ENCODE assay signal across 8 cellular contexts in the genomic region with DNA sequence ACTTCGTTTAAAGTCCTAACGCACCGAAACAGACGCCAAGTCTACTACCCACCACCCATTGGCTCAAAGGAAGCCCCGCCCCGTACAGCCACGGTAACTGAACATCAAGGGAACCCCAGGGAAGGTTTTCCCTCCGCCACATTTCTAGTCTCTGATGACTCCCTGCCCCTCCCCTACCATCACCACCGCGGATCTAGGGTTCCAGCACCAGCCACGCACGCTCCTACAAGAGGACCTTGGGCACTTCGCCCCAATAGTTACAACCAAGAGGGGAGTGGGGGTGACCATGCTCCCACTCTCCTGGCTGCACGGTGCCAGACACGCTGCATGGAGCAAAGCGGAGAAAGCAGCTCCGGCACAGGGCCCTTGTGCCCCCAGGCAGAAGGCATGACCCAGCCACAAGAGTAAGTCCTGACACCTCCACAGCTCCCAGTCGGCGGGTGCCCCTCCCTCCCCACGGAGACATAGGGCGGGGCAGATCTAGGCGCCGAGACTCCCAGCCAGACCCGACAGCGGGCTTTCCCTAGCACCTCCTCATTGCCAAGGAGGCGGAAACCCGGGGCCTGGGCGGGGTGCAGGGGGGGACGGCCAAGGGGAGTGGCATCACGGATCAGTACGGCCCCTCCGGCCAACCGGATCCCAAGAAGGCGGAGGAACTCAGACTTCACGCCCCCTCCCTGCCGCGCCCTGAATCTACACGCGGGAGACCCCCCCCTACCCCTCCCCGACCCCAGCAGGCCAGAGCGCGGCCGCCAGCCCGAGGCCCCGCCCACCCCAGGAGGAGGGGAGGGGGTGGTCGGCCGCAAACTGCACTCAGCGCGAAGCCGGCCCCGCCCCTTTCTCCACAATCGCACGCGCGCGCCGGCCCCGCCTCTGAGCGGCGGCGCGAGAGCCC. TPM values are rescaled to one million over a fixed set of nuclear protein-coding genes. Genes with fewer than 3 reads are reported as not detected.
A peak's percentile ranks its signal among the peaks of the same experiment; 100 is the strongest.
DNase-seq lines count a peak whose midpoint lies in the region; ATAC-seq and TF ChIP-seq lines count a peak whose summit lies in the region.

No MANE protein-coding gene starts in this region.

- H3K9me3 ChIP-seq in left lung = no peaks in the 10 kb centered on the region

- peaks cover 10% of the 10 kb centered on the region for H3K4me1 ChIP-seq in ACC112 (ENCODE audit: control insufficient read depth, insufficient read depth, low read length, unreplicated experiment)
- H3K4me1 ChIP-seq in left lung = peaks cover 15 to 58% of the 10 kb centered on the region in 2 donors

- H3K36me3 Mint-ChIP-seq in activated CD4-positive, alpha-beta T cell treated with anti-CD3 and anti-CD28 coated beads, Interleukin-2, amount 10 ng/mL, durations not matched to agents 7 days and 5 days (ENCODE audit: low read depth) = peaks cover 17% of the 10 kb centered on the region

- no peaks in the 10 kb centered on the region for H3K27me3 Mint-ChIP-seq in activated CD4-positive, alpha-beta T cell treated with anti-CD3 and anti-CD28 coated beads, Interleukin-2, amount 10 ng/mL, durations not matched to agents 7 days and 5 days

- DNase-seq in NCI-H69 (lab: John Stamatoyannopoulos, UW) = peak; percentile 96
- peak; percentile 98 for DNase-seq in activated CD4-positive, alpha-beta T cell treated with anti-CD3 and anti-CD28 coated beads, Interleukin-2, amount 10 ng/mL, durations not matched to agents 7 days and 5 days
- DNase-seq in cortex of kidney (lab: John Stamatoyannopoulos, UW) = peak; percentile 39
- DNase-seq in left lung = peak; percentile 99
- DNase-seq in stimulated activated CD4-positive, alpha-beta T cell treated with anti-CD3 and anti-CD28 coated beads, Interleukin-1b, Interleukin-23, amount 100 ng/mL, for 48 hours = peak; percentile 98

- H3K4me3 Mint-ChIP-seq in activated CD4-positive, alpha-beta T cell treated with anti-CD3 and anti-CD28 coated beads, Interleukin-2, amount 10 ng/mL, durations not matched to agents 7 days and 5 days = peak overlapping the region; percentile 87

- POLR2A ChIA-PET in activated CD4-positive, alpha-beta T cell treated with anti-CD3 and anti-CD28 coated beads, Interleukin-2, amount 10 ng/mL, durations not matched to agents 7 days and 5 days (lab: Charles Lee) = interaction anchor here (5.0 kb wide), 1 partner anchor 175 kb away, joined by 18 read pairs; a partner anchor contains a TSS

- peaks cover 49% of the 10 kb centered on the region for H3K4me1 Mint-ChIP-seq in activated CD4-positive, alpha-beta T cell treated with anti-CD3 and anti-CD28 coated beads, Interleukin-2, amount 10 ng/mL, durations not matched to agents 7 days and 5 days

- intact Hi-C loops in left lung (cut with DNase I) = no loop called here

- peak in 1 of 2 donors; percentile 12 for TF ChIP-seq CTCF in left lung (IDR thresholded peaks at IDR 0.05)

- H3K27ac ChIP-seq in ACC112 (ENCODE audit: low read depth, low read length) (peak overlapping the region; percentile 71), left lung (peak overlapping the region; percentile 90 to 93)

- H3K4me3 ChIP-seq in ACC112 (ENCODE audit: low read depth, low read length) (peak overlapping the region; percentile 90), left lung (peak overlapping the region; percentile 62 to 92)

- CTCF ChIA-PET in activated CD4-positive, alpha-beta T cell treated with anti-CD3 and anti-CD28 coated beads, Interleukin-2, amount 10 ng/mL, durations not matched to agents 7 days and 5 days (lab: Charles Lee) = interaction anchor here (0.6 to 1.9 kb wide), 4 partner anchors 82 to 462 kb away, joined by 3 to 7 read pairs (median 4); a partner anchor contains a TSS

- H3K27ac Mint-ChIP-seq in activated CD4-positive, alpha-beta T cell treated with anti-CD3 and anti-CD28 coated beads, Interleukin-2, amount 10 ng/mL, durations not matched to agents 7 days and 5 days = peak overlapping the region; percentile 100

- H3K36me3 ChIP-seq in ACC112 (ENCODE audit: insufficient read depth, low read length) = no peaks in the 10 kb centered on the region
- H3K36me3 ChIP-seq in left lung = no peaks in the 10 kb centered on the region

- H3K27me3 ChIP-seq in ACC112 (ENCODE audit: insufficient read depth, low read length) (no peaks in the 10 kb centered on the region), left lung (no peaks in the 10 kb centered on the region)

- ATAC-seq in GM19035 (IDR thresholded peaks at IDR 0.05; ENCODE audit: unreplicated experiment) (peak; percentile 26), HG03460 (IDR thresholded peaks at IDR 0.05; ENCODE audit: unreplicated experiment) (peak; percentile 24), left lung (peak; percentile 48)

- no peak overlapping the region for H2AFZ ChIP-seq in ACC112 (ENCODE audit: low read length, unreplicated experiment)

- peaks cover 45% of the 10 kb centered on the region for H3K79me2 ChIP-seq in ACC112 (ENCODE audit: control insufficient read depth, insufficient read depth, low read length, unreplicated experiment)

- no peaks in the 10 kb centered on the region for H3K9me3 Mint-ChIP-seq in activated CD4-positive, alpha-beta T cell treated with anti-CD3 and anti-CD28 coated beads, Interleukin-2, amount 10 ng/mL, durations not matched to agents 7 days and 5 days

RNA-seq across cellular contexts. Expression of a gene that starts 0.9 kb away (rescaled TPM):
- total RNA-seq in activated CD4-positive, alpha-beta T cell treated with anti-CD3 and anti-CD28 coated beads, Interleukin-2, amount 10 ng/mL, durations not matched to agents 7 days and 5 days = 100 to 1,000 TPM; 106 to 115 TPM
- 10 to 100 TPM; 49.4 to 50.5 TPM for total RNA-seq in left lung

Comparison
In these comparisons a context has a peak if more than half of its experiments do, and no peak if none do; other contexts are left out.
1. Peak in every context shown above with its lines: DNase-seq, ATAC-seq, H3K4me3 ChIP-seq and H3K27ac ChIP-seq.
2. DNase-seq: peak in every context shown above with its lines; median percentile 99 in left lung; 98 in activated CD4-positive, alpha-beta T cell treated with anti-CD3 and anti-CD28 coated beads, Interleukin-2, amount 10 ng/mL, durations not matched to agents 7 days and 5 days; 98 in stimulated activated CD4-positive, alpha-beta T cell treated with anti-CD3 and anti-CD28 coated beads, Interleukin-1b, Interleukin-23, amount 100 ng/mL, for 48 hours; 96 in NCI-H69; 39 in cortex of kidney.